16 cellular contexts compared by ENCODE assay signal in the genomic region with DNA sequence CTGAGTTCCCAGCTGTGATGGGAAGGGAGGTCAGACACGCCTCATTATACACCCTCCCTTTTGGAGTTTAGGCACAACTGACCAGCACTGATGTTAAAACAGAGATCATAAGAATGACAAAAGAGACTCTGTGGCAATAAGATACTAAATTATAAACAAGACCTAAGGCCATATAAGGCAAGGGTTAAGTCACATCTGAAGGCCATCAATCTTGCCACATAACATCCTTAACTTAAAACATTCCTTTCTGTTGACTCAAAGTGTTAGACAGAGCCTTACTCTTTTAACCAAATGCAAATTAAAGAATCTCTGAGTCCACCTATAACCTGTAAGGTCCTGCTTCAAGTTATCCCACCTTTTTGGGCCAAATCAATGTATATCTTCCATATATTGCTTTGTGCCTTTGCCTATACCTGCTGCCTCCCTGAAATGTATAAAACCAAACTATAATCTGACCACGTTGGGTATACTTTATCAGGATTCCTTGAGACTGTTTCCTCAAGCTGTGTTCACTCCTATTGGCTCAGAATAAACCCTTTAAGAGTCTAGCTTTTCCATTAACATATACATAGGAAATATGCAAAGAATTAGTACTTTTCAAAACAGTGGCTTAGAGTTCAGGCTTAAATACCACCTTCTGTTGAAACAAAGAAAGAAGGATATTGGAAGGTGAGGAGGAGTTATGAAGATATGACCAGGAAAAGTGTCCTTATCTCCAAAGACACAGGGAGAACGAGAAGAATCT.
DNase-seq lines count a peak whose midpoint lies in the region; ATAC-seq and TF ChIP-seq lines count a peak whose summit lies in the region.
"Had no signal": no experiment of that assay in that cellular context is flagged by ENCODE, and none has a peak within 500 bp of the region (broad histone marks: within the 10 kb centered on the region; RNA-seq: fewer than 3 reads in every experiment).

No MANE protein-coding gene starts in this region.

- ATAC-seq in WTC11 (peak; percentile 78), mucosa of descending colon (no peak)
- no peak for ATAC-seq in naive thymus-derived CD4-positive, alpha-beta T cell
- ATAC-seq: left ventricle myocardium superior; natural killer cell treated with Interleukin-12 subunit alpha and Interleukin-12 subunit beta and Interleukin-15 and Interleukin-18, amount 100 ng/mL, for 72 hours had no signal

- POLR2A ChIA-PET in WTC11 (lab: Charles Lee) = no interaction called here
- POLR2A ChIA-PET in naive thymus-derived CD4-positive, alpha-beta T cell (lab: Charles Lee) = no interaction called here

- intact Hi-C loops in mucosa of descending colon (cut with DNase I, micrococcal nuclease) = no loop called here
- intact Hi-C loops in activated T-helper 2 cell treated with anti-CD3 and anti-CD28 coated beads, Interferon-gamma antibody, Interleukin-2, Interleukin-4, amounts not matched to agents 10 μg/mL and 5 μg/mL and 100 μg/mL, durations not matched to agents 14 hours and 24 hours and 36 hours (cut with micrococcal nuclease) = no loop called here
- intact Hi-C loops in naive thymus-derived CD4-positive, alpha-beta T cell (cut with micrococcal nuclease) = no loop called here

- no peak overlapping the region for H3K4me3 ChIP-seq in HUES48 (ENCODE audit: low read depth, low read length)
- no peak overlapping the region for H3K4me3 ChIP-seq in mucosa of descending colon
- H3K4me3 ChIP-seq in naive thymus-derived CD4-positive, alpha-beta T cell (ENCODE audit: low read length) = no peak overlapping the region
- H3K4me3 ChIP-seq: SJSA1, suprapubic skin had no signal

- peak overlapping the region; percentile 87 for H3K27ac ChIP-seq in HUES48 (ENCODE audit: low read depth, low read length)
- H3K27ac ChIP-seq in naive thymus-derived CD4-positive, alpha-beta T cell (ENCODE audit: low read depth, low read length) = no peak overlapping the region
- H3K27ac ChIP-seq: SJSA1, suprapubic skin had no signal

- H3K27me3 ChIP-seq in HUES48 (ENCODE audit: control insufficient read depth, insufficient read depth, low read length) = no peaks in the 10 kb centered on the region
- no peaks in the 10 kb centered on the region for H3K27me3 ChIP-seq in naive thymus-derived CD4-positive, alpha-beta T cell (ENCODE audit: control insufficient read depth in 2 of 2, insufficient read depth in 2 of 2, low read length in 2 of 2)
- H3K27me3 ChIP-seq: SJSA1, suprapubic skin had no signal

- DNase-seq in A172 (ENCODE audit: low spot score) (peak; percentile 57), WTC11 (ENCODE audit: low spot score) (no peak), iPS DF 19.7 (ENCODE audit: low read depth, low spot score) (peak; percentile 60), GDM1 (lab: John Stamatoyannopoulos, UW) (no peak), mucosa of descending colon (no peak)
- no peak for DNase-seq in activated T-helper 2 cell treated with anti-CD3 and anti-CD28 coated beads, Interferon-gamma antibody, Interleukin-2, Interleukin-4, amounts not matched to agents 10 μg/mL and 5 μg/mL and 100 μg/mL, durations not matched to agents 14 hours and 24 hours and 36 hours (ENCODE audit: low spot score)
- no peak for DNase-seq in naive thymus-derived CD4-positive, alpha-beta T cell
- DNase-seq: erythroblast, hippocampal formation, left ventricle myocardium superior, NCI-H2081, NCI-H82 had no signal

- peaks cover 14% of the 10 kb centered on the region for H3K36me3 Mint-ChIP-seq in WTC11
- H3K36me3 Mint-ChIP-seq in activated T-helper 2 cell treated with anti-CD3 and anti-CD28 coated beads, Interferon-gamma antibody, Interleukin-2, Interleukin-4, amounts not matched to agents 10 μg/mL and 5 μg/mL and 100 μg/mL, durations not matched to agents 14 hours and 24 hours and 36 hours (ENCODE audit: low read depth) = no peaks in the 10 kb centered on the region
- H3K36me3 Mint-ChIP-seq in naive thymus-derived CD4-positive, alpha-beta T cell = no peaks in the 10 kb centered on the region
- H3K36me3 Mint-ChIP-seq: natural killer cell treated with Interleukin-12 subunit alpha and Interleukin-12 subunit beta and Interleukin-15 and Interleukin-18, amount 100 ng/mL, for 72 hours had no signal

- H3K27ac Mint-ChIP-seq in WTC11 = peak overlapping the region; percentile 85
- H3K27ac Mint-ChIP-seq in activated T-helper 2 cell treated with anti-CD3 and anti-CD28 coated beads, Interferon-gamma antibody, Interleukin-2, Interleukin-4, amounts not matched to agents 10 μg/mL and 5 μg/mL and 100 μg/mL, durations not matched to agents 14 hours and 24 hours and 36 hours = no peak overlapping the region
- H3K27ac Mint-ChIP-seq in naive thymus-derived CD4-positive, alpha-beta T cell = no peak overlapping the region
- H3K27ac Mint-ChIP-seq: natural killer cell treated with Interleukin-12 subunit alpha and Interleukin-12 subunit beta and Interleukin-15 and Interleukin-18, amount 100 ng/mL, for 72 hours had no signal

- H3K36me3 ChIP-seq in HUES48 (ENCODE audit: control insufficient read depth, insufficient read depth, low read length) = no peaks in the 10 kb centered on the region
- no peaks in the 10 kb centered on the region for H3K36me3 ChIP-seq in mucosa of descending colon (ENCODE audit: low read depth)
- no peaks in the 10 kb centered on the region for H3K36me3 ChIP-seq in naive thymus-derived CD4-positive, alpha-beta T cell (ENCODE audit: control insufficient read depth in 2 of 3, insufficient read depth in 3 of 3, low read length in 3 of 3)
- H3K36me3 ChIP-seq: SJSA1, suprapubic skin had no signal

- no peak for TF ChIP-seq CTCF in WTC11 (IDR thresholded peaks at IDR 0.05)
- TF ChIP-seq CTCF in mucosa of descending colon (IDR thresholded peaks at IDR 0.05) = no peak

- peaks cover 33% of the 10 kb centered on the region for H3K4me1 Mint-ChIP-seq in WTC11
- no peaks in the 10 kb centered on the region for H3K4me1 Mint-ChIP-seq in activated T-helper 2 cell treated with anti-CD3 and anti-CD28 coated beads, Interferon-gamma antibody, Interleukin-2, Interleukin-4, amounts not matched to agents 10 μg/mL and 5 μg/mL and 100 μg/mL, durations not matched to agents 14 hours and 24 hours and 36 hours (ENCODE audit: low read depth)
- H3K4me1 Mint-ChIP-seq in naive thymus-derived CD4-positive, alpha-beta T cell = peaks cover 0 to 14% (median 5%) of the 10 kb centered on the region in 7 donors

- no peak overlapping the region for H3K4me3 Mint-ChIP-seq in WTC11
- H3K4me3 Mint-ChIP-seq in activated T-helper 2 cell treated with anti-CD3 and anti-CD28 coated beads, Interferon-gamma antibody, Interleukin-2, Interleukin-4, amounts not matched to agents 10 μg/mL and 5 μg/mL and 100 μg/mL, durations not matched to agents 14 hours and 24 hours and 36 hours (ENCODE audit: low read depth) = no peak overlapping the region
- H3K4me3 Mint-ChIP-seq in naive thymus-derived CD4-positive, alpha-beta T cell = no peak overlapping the region
- H3K4me3 Mint-ChIP-seq: natural killer cell treated with Interleukin-12 subunit alpha and Interleukin-12 subunit beta and Interleukin-15 and Interleukin-18, amount 100 ng/mL, for 72 hours had no signal

- peaks cover 5% of the 10 kb centered on the region; the same call in 1 of the 2 replicates for H3K9me3 Mint-ChIP-seq in WTC11
- H3K9me3 Mint-ChIP-seq in activated T-helper 2 cell treated with anti-CD3 and anti-CD28 coated beads, Interferon-gamma antibody, Interleukin-2, Interleukin-4, amounts not matched to agents 10 μg/mL and 5 μg/mL and 100 μg/mL, durations not matched to agents 14 hours and 24 hours and 36 hours = no peaks in the 10 kb centered on the region
- H3K9me3 Mint-ChIP-seq in naive thymus-derived CD4-positive, alpha-beta T cell = peaks cover 0 to 3% (median 0%) of the 10 kb centered on the region in 11 donors
- H3K9me3 Mint-ChIP-seq: natural killer cell treated with Interleukin-12 subunit alpha and Interleukin-12 subunit beta and Interleukin-15 and Interleukin-18, amount 100 ng/mL, for 72 hours had no signal

- peak overlapping the region; percentile 66; the same call in 1 of the 2 replicates for H3K9ac ChIP-seq in HUES48 (ENCODE audit: low read depth, low read length)

- H3K4me1 ChIP-seq in HUES48 (ENCODE audit: control insufficient read depth, insufficient read depth, low read length) (peaks cover 37% of the 10 kb centered on the region), mucosa of descending colon (ENCODE audit: low read depth) (no peaks in the 10 kb centered on the region)
- H3K4me1 ChIP-seq in naive thymus-derived CD4-positive, alpha-beta T cell (ENCODE audit: control insufficient read depth in 2 of 2, insufficient read depth in 2 of 2, low read length in 2 of 2) = no peaks in the 10 kb centered on the region
- H3K4me1 ChIP-seq: SJSA1, suprapubic skin had no signal

- H3K27me3 Mint-ChIP-seq in WTC11 (ENCODE audit: low read depth) = no peaks in the 10 kb centered on the region
- H3K27me3 Mint-ChIP-seq in activated T-helper 2 cell treated with anti-CD3 and anti-CD28 coated beads, Interferon-gamma antibody, Interleukin-2, Interleukin-4, amounts not matched to agents 10 μg/mL and 5 μg/mL and 100 μg/mL, durations not matched to agents 14 hours and 24 hours and 36 hours (ENCODE audit: low read depth) = no peaks in the 10 kb centered on the region
- no peaks in the 10 kb centered on the region for H3K27me3 Mint-ChIP-seq in naive thymus-derived CD4-positive, alpha-beta T cell

- H3K9me3 ChIP-seq in HUES48 (ENCODE audit: control insufficient read depth, insufficient read depth, low read length) = peaks cover 7% of the 10 kb centered on the region
- H3K9me3 ChIP-seq in mucosa of descending colon = no peaks in the 10 kb centered on the region
- H3K9me3 ChIP-seq in naive thymus-derived CD4-positive, alpha-beta T cell (ENCODE audit: control insufficient read depth in 2 of 3, low read length in 3 of 3) = no peaks in the 10 kb centered on the region
- H3K9me3 ChIP-seq: SJSA1, suprapubic skin had no signal

- CTCF ChIA-PET in WTC11 (lab: Charles Lee) = no interaction called here
- CTCF ChIA-PET in naive thymus-derived CD4-positive, alpha-beta T cell (lab: Charles Lee) = no interaction called here

TF ChIP-seq in WTC11, 78 proteins besides CTCF, POLR2A, EP300 and RAD21 (continues in another document):
- TF ChIP-seq KAT7 (CRISPR knock-in tag; IDR thresholded peaks at IDR 0.05; ENCODE audit: borderline replicate concordance) = no peak

Comparison
In these comparisons a context has a peak if more than half of its experiments do, and no peak if none do; other contexts are left out.
1. DNase-seq: peak in A172 (single experiment) and iPS DF 19.7 (single experiment); none in WTC11 (single experiment), GDM1 (single experiment), mucosa of descending colon (0 of 3), activated T-helper 2 cell treated with anti-CD3 and anti-CD28 coated beads, Interferon-gamma antibody, Interleukin-2, Interleukin-4, amounts not matched to agents 10 μg/mL and 5 μg/mL and 100 μg/mL, durations not matched to agents 14 hours and 24 hours and 36 hours (single experiment) and naive thymus-derived CD4-positive, alpha-beta T cell (0 of 9).